ENCODE assay signal across 18 cellular contexts in genomic region chr6:34565722-34566137, GRCh38. TPM values are rescaled to one million over a fixed set of nuclear protein-coding genes. Genes with fewer than 3 reads are reported as not detected.
DNase-seq lines count a peak whose midpoint lies in the region; ATAC-seq, FAIRE-seq and TF ChIP-seq lines count a peak whose summit lies in the region.
"Had no signal": no experiment of that assay in that cellular context is flagged by ENCODE, and none has a peak within 500 bp of the region (broad histone marks: within the 10 kb centered on the region; RNA-seq: fewer than 3 reads in every experiment).

No MANE protein-coding gene starts in this region.

- H3K36me3 ChIP-seq in GM23338 (ENCODE audit: insufficient read depth): no peaks in the 10 kb centered on the region
- H3K36me3 ChIP-seq in endodermal cell (ENCODE audit: control insufficient read depth, insufficient read depth, low read length): no peaks in the 10 kb centered on the region
- H3K36me3 ChIP-seq: SJCRH30 had no signal

- no peak overlapping the region for H2AFZ ChIP-seq in GM23338

- no peaks in the 10 kb centered on the region for H3K9me2 ChIP-seq in GM23338 (ENCODE audit: insufficient read depth)

- H3K4me3 ChIP-seq in GM23338 (no peak overlapping the region), endodermal cell (ENCODE audit: low read length) (no peak overlapping the region)
- H3K4me3 ChIP-seq: SJCRH30 had no signal

- 81 to 100% methylated on average over 2 to 5 of the region's 5 CpGs for WGBS in endodermal cell (ENCODE audit: insufficient coverage in 1 of 2, insufficient read length in 1 of 2), 2 experiments

- DNase-seq in NCI-H1694 treated with DMSO at 0.1 percent for 48 hours (lab: John Stamatoyannopoulos, UW): peak; percentile 5
- DNase-seq in NCI-H1694 (lab: John Stamatoyannopoulos, UW): no peak
- no peak for DNase-seq in GM23338 (ENCODE audit: low spot score)
- DNase-seq in SK-N-DZ (ENCODE audit: low spot score): peak; percentile 21
- DNase-seq in endodermal cell: no peak
- no peak for DNase-seq in GM19239 (ENCODE audit: insufficient read length, low spot score)
- no peak for DNase-seq in activated T-cell treated with anti-CD3 and anti-CD28 coated beads, Interleukin-2, amount 50 U/mL, for 1 hour
- no peak for DNase-seq in activated CD4-positive, alpha-beta T cell treated with anti-CD3 and anti-CD28 coated beads, Interleukin-2, amount 10 ng/mL, durations not matched to agents 24 days and 14 days
- DNase-seq: Caco-2, DMS53, NCI-H1048, NCI-H345, NCI-H748 treated with DMSO at 0.1 percent for 48 hours, SJCRH30 had no signal

- H3K4me3 Mint-ChIP-seq in GM23338 (no peak overlapping the region), endodermal cell (no peak overlapping the region)
- H3K4me3 Mint-ChIP-seq in activated CD4-positive, alpha-beta T cell treated with anti-CD3 and anti-CD28 coated beads, Interleukin-2, amount 10 ng/mL, durations not matched to agents 24 days and 14 days: no peak overlapping the region

- no peak overlapping the region for H3K27ac ChIP-seq in GM23338 (ENCODE audit: low read depth)
- no peak overlapping the region for H3K27ac ChIP-seq in endodermal cell (ENCODE audit: low read depth, low read length)
- H3K27ac ChIP-seq: C4-2B, RWPE1, SJCRH30 had no signal

- H3K36me3 Mint-ChIP-seq in GM23338 (ENCODE audit: low read depth) (no peaks in the 10 kb centered on the region), endodermal cell (ENCODE audit: low read depth) (no peaks in the 10 kb centered on the region)
- H3K36me3 Mint-ChIP-seq in activated CD4-positive, alpha-beta T cell treated with anti-CD3 and anti-CD28 coated beads, Interleukin-2, amount 10 ng/mL, durations not matched to agents 24 days and 14 days (ENCODE audit: low read depth): no peaks in the 10 kb centered on the region

- FAIRE-seq in GM19239 (lab: Jason Lieb, UNC): no peak

- H3K27me3 ChIP-seq in GM23338 (ENCODE audit: insufficient read depth): no peaks in the 10 kb centered on the region
- H3K27me3 ChIP-seq in endodermal cell (ENCODE audit: control insufficient read depth, insufficient read depth, low read length, poor library complexity, severe bottlenecking): no peaks in the 10 kb centered on the region

- H3K9me3 Mint-ChIP-seq in GM23338 (no peaks in the 10 kb centered on the region; the same call in 1 of the 3 replicates), endodermal cell (no peaks in the 10 kb centered on the region)
- H3K9me3 Mint-ChIP-seq in activated CD4-positive, alpha-beta T cell treated with anti-CD3 and anti-CD28 coated beads, Interleukin-2, amount 10 ng/mL, durations not matched to agents 24 days and 14 days: no peaks in the 10 kb centered on the region

- intact Hi-C loops in activated CD4-positive, alpha-beta T cell treated with anti-CD3 and anti-CD28 coated beads, Interleukin-2, amount 10 ng/mL, durations not matched to agents 24 days and 14 days (cut with micrococcal nuclease): no loop called here

- no peaks in the 10 kb centered on the region for H3K79me2 ChIP-seq in GM23338 (replicated peaks; ENCODE audit: insufficient read depth)

- TF ChIP-seq CTCF in GM23338 (conservative IDR thresholded peaks at IDR 0.05; ENCODE audit: low read depth in 2 of 2): peak in 1 of 2 experiments; percentile 44; a peak in 1 of 4 replicates
- TF ChIP-seq CTCF in endodermal cell (conservative IDR thresholded peaks at IDR 0.05): no peak

- no peaks in the 10 kb centered on the region for H3K9me3 ChIP-seq in endodermal cell (ENCODE audit: control insufficient read depth, low read length)
- H3K9me3 ChIP-seq: Caco-2, SJCRH30 had no signal

- ATAC-seq in GM23338: peak; percentile 32

- no peak overlapping the region for H3K9ac ChIP-seq in endodermal cell (ENCODE audit: extremely low read depth, low read length, poor library complexity, severe bottlenecking)

- no peaks in the 10 kb centered on the region for H3F3A ChIP-seq in GM23338 (replicated peaks; ENCODE audit: low read depth)

- H3K27me3 Mint-ChIP-seq in GM23338 (ENCODE audit: insufficient read depth, low read depth, poor library complexity) (peaks cover 7% of the 10 kb centered on the region), endodermal cell (ENCODE audit: insufficient read depth) (no peaks in the 10 kb centered on the region)
- H3K27me3 Mint-ChIP-seq in activated CD4-positive, alpha-beta T cell treated with anti-CD3 and anti-CD28 coated beads, Interleukin-2, amount 10 ng/mL, durations not matched to agents 24 days and 14 days: no peaks in the 10 kb centered on the region

- no peaks in the 10 kb centered on the region for H4K20me1 ChIP-seq in GM23338 (replicated peaks; ENCODE audit: insufficient read depth)

- peaks cover 16% of the 10 kb centered on the region; the same call in 2 of the 3 replicates for H3K4me1 Mint-ChIP-seq in GM23338
- peaks cover 41% of the 10 kb centered on the region for H3K4me1 Mint-ChIP-seq in endodermal cell
- H3K4me1 Mint-ChIP-seq in activated CD4-positive, alpha-beta T cell treated with anti-CD3 and anti-CD28 coated beads, Interleukin-2, amount 10 ng/mL, durations not matched to agents 24 days and 14 days: no peaks in the 10 kb centered on the region

- no peaks in the 10 kb centered on the region; the same call in 1 of the 2 replicates for H3K4me1 ChIP-seq in GM23338 (ENCODE audit: insufficient read depth)
- peaks cover 24% of the 10 kb centered on the region for H3K4me1 ChIP-seq in endodermal cell (ENCODE audit: control insufficient read depth, insufficient read depth, low read length)
- H3K4me1 ChIP-seq: Caco-2, SJCRH30 had no signal

- H3K27ac Mint-ChIP-seq in GM23338: no peak overlapping the region
- H3K27ac Mint-ChIP-seq in endodermal cell: peak overlapping the region; percentile 30
- no peak overlapping the region for H3K27ac Mint-ChIP-seq in activated CD4-positive, alpha-beta T cell treated with anti-CD3 and anti-CD28 coated beads, Interleukin-2, amount 10 ng/mL, durations not matched to agents 24 days and 14 days

- H3K4me2 ChIP-seq in GM23338: no peak overlapping the region

TF ChIP-seq in GM23338, 12 proteins besides CTCF, POLR2A, EP300 and RAD21:
- TF ChIP-seq STAT1 (IDR thresholded peaks at IDR 0.05; ENCODE audit: unreplicated experiment): no peak
- no peak for TF ChIP-seq JUNB (IDR thresholded peaks at IDR 0.05; ENCODE audit: unreplicated experiment)
- TF ChIP-seq ZNF114 (CRISPR knock-in tag; IDR thresholded peaks at IDR 0.05): no peak

RNA-seq across cellular contexts. Expression of gene SPDEF, which starts 9.6 kb away (rescaled TPM):
- 0.69 TPM in 1 of 2 replicates, not detected in the other for total RNA-seq in GM23338 (2014; rRNA removed; shearing (Covaris generic))
- not detected in 2 replicates for polyA plus RNA-seq in GM23338 (2016; fragmentation: Nextera tagmentation; extraction: Ambion mirVana)
- polyA plus RNA-seq in SK-N-DZ (2014; cell fraction: cytosol; rRNA removed): not detected in 2 replicates
- polyA plus RNA-seq in SK-N-DZ (2014; cell fraction: nucleus; rRNA removed): not detected in 2 replicates
- total RNA-seq in endodermal cell: 1 to 10 TPM; 1.1 to 2.6 TPM
- polyA plus RNA-seq in endodermal cell (2013, experiment 1 of 2): 0.57 TPM
- 0.25 TPM for polyA plus RNA-seq in endodermal cell (2013, experiment 2 of 2)
- total RNA-seq in activated CD4-positive, alpha-beta T cell treated with anti-CD3 and anti-CD28 coated beads, Interleukin-2, amount 10 ng/mL, durations not matched to agents 24 days and 14 days: not detected in 2 replicates
- total RNA-seq: A172, M059J, SJCRH30 had no signal

Comparison
In these comparisons a context has a peak if more than half of its experiments do, and no peak if none do; other contexts are left out.
1. DNase-seq: peak in NCI-H1694 treated with DMSO at 0.1 percent for 48 hours (single experiment) and SK-N-DZ (single experiment); none in NCI-H1694 (single experiment), GM23338 (single experiment), endodermal cell (single experiment), GM19239 (single experiment), activated T-cell treated with anti-CD3 and anti-CD28 coated beads, Interleukin-2, amount 50 U/mL, for 1 hour (single experiment) and activated CD4-positive, alpha-beta T cell treated with anti-CD3 and anti-CD28 coated beads, Interleukin-2, amount 10 ng/mL, durations not matched to agents 24 days and 14 days (single experiment).